ENCODE assay signal across 1 cellular context in the genomic region with DNA sequence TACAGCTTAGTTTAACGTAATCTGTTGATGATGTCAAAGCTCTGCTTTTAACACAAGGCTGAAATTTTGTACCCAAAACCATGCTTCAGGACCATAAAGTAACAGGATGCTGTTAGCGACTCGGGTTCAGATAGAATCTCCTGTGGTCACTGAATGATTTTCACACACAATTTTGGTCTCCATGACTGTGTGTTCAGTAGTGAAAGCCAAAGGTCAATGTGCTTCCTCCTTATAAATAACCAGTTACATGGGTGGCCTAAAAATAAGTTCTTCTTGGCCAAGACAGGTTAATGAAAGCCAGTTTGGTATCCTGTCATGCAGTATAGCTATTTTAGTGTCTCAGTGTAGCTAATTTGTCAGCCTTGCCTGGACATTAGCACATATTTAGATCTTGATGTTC.
TF ChIP-seq lines count a peak whose summit lies in the region.

No MANE protein-coding gene starts in this region.

TF ChIP-seq in HepG2, 621 proteins besides CTCF, POLR2A, EP300 and RAD21:
- TF ChIP-seq POGZ (CRISPR knock-in tag; IDR thresholded peaks at IDR 0.05) (0 out of 2 replicates have a peak, but pooled peaks have one; percentile 15), RBM22 (optimal IDR thresholded peaks at IDR 0.05; ENCODE audit: low read length) (peak; percentile 85), SRSF9 (IDR thresholded peaks at IDR 0.05; ENCODE audit: borderline replicate concordance, insufficient read depth, low read depth, low read length, poor library complexity, severe bottlenecking) (no peak), NR2F6 (IDR thresholded peaks at IDR 0.05) (peak; percentile 40; the same call in 1 of the 2 replicates), NR2F6 (CRISPR knock-in tag; IDR thresholded peaks at IDR 0.05) (no peak), ZNF629 (CRISPR knock-in tag; conservative IDR thresholded peaks at IDR 0.05) (no peak)
TF ChIP-seq in HepG2: peak in this region for 3.
